ENCODE assay signal across 18 cellular contexts in the genomic region with DNA sequence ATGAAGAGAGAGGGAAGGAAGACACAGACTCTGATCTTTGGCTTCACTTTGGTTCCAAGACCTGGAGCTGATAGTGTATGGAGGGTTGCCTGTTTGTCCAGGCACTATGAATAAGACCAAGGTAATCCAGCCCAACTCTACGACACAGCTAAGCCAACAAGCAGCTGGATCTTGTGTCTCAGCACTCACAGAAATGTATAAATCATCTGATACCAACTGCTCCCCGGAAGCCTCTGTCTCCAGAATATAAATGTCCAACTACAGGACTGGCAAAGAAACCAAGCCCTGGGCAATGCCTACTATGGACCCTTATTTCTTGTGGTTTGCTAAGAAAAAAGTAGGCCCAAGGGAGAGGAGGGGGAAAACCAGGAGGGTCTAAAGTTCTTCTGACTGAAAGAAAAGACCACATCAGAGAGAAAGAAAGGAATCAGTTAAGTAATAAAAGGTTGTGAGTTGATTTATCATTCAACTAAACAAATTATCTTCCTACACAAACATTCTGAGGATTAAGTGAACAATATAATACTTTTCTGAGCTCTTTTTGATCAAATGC.
"Had no signal": no experiment of that assay in that cellular context is flagged by ENCODE, and none has a peak within 500 bp of the region (broad histone marks: within the 10 kb centered on the region; RNA-seq: fewer than 3 reads in every experiment).

No MANE protein-coding gene starts in this region.

- H3K36me3 ChIP-seq: adrenal gland, left ventricle myocardium inferior, sigmoid colon, spleen, thyroid gland had no signal

- ATAC-seq: activated T-helper 17 cell treated with anti-CD3 and anti-CD28 coated beads, Interleukin-2, amount 50 U/mL, for 72 hours; natural killer cell treated with Interleukin-12 subunit alpha and Interleukin-12 subunit beta and Interleukin-15 and Interleukin-18, amount 100 ng/mL, for 72 hours; WTC11 had no signal

- H3K4me3 Mint-ChIP-seq: activated CD4-positive, alpha-beta memory T cell treated with anti-CD3 and anti-CD28 coated beads, Interleukin-2, amount 10 ng/mL, durations not matched to agents 7 days and 5 days; activated T-helper 17 cell treated with anti-CD3 and anti-CD28 coated beads, Interleukin-2, amount 50 U/mL, for 72 hours; natural killer cell treated with Interleukin-12 subunit alpha and Interleukin-12 subunit beta and Interleukin-15 and Interleukin-18, amount 100 ng/mL, for 72 hours; WTC11 had no signal

- DNase-seq: activated CD4-positive, alpha-beta memory T cell treated with anti-CD3 and anti-CD28 coated beads, Interleukin-2, amount 10 ng/mL, durations not matched to agents 7 days and 5 days; activated CD4-positive, alpha-beta T cell treated with anti-CD3 and anti-CD28 coated beads for 48 hours; activated naive CD4-positive, alpha-beta T cell; activated T-cell treated with anti-CD3 and anti-CD28 coated beads, Interleukin-2, amount 50 U/mL, for 1 hour; adrenal gland; cerebellar nuclear complex; cortex of kidney; effector CD4-positive, alpha-beta T cell; head of caudate nucleus; left ventricle myocardium inferior; mammary epithelial cell; sigmoid colon; spleen; stimulated activated naive CD4-positive, alpha-beta T cell treated with Interleukin-2 at 50 U/mL for 16 hours; thyroid gland had no signal

- H3K9me3 Mint-ChIP-seq: activated CD4-positive, alpha-beta memory T cell treated with anti-CD3 and anti-CD28 coated beads, Interleukin-2, amount 10 ng/mL, durations not matched to agents 7 days and 5 days; activated T-helper 17 cell treated with anti-CD3 and anti-CD28 coated beads, Interleukin-2, amount 50 U/mL, for 72 hours; natural killer cell treated with Interleukin-12 subunit alpha and Interleukin-12 subunit beta and Interleukin-15 and Interleukin-18, amount 100 ng/mL, for 72 hours; WTC11 had no signal

- H3K27ac Mint-ChIP-seq: activated CD4-positive, alpha-beta memory T cell treated with anti-CD3 and anti-CD28 coated beads, Interleukin-2, amount 10 ng/mL, durations not matched to agents 7 days and 5 days; activated T-helper 17 cell treated with anti-CD3 and anti-CD28 coated beads, Interleukin-2, amount 50 U/mL, for 72 hours; WTC11 had no signal

- H3K27me3 ChIP-seq: thyroid gland had no signal

- H3K36me3 Mint-ChIP-seq: natural killer cell treated with Interleukin-12 subunit alpha and Interleukin-12 subunit beta and Interleukin-15 and Interleukin-18, amount 100 ng/mL, for 72 hours; WTC11 had no signal

- H3K4me1 Mint-ChIP-seq: activated CD4-positive, alpha-beta memory T cell treated with anti-CD3 and anti-CD28 coated beads, Interleukin-2, amount 10 ng/mL, durations not matched to agents 7 days and 5 days; activated T-helper 17 cell treated with anti-CD3 and anti-CD28 coated beads, Interleukin-2, amount 50 U/mL, for 72 hours had no signal

- H3K4me1 ChIP-seq: adrenal gland, left ventricle myocardium inferior, thyroid gland had no signal

- H3K9me3 ChIP-seq: adrenal gland, left ventricle myocardium inferior, sigmoid colon, spleen, thyroid gland had no signal

- H3K27ac ChIP-seq: adrenal gland, left ventricle myocardium inferior, sigmoid colon, thyroid gland had no signal

- H3K27me3 Mint-ChIP-seq: activated CD4-positive, alpha-beta memory T cell treated with anti-CD3 and anti-CD28 coated beads, Interleukin-2, amount 10 ng/mL, durations not matched to agents 7 days and 5 days; activated T-helper 17 cell treated with anti-CD3 and anti-CD28 coated beads, Interleukin-2, amount 50 U/mL, for 72 hours; natural killer cell treated with Interleukin-12 subunit alpha and Interleukin-12 subunit beta and Interleukin-15 and Interleukin-18, amount 100 ng/mL, for 72 hours had no signal

- H3K4me3 ChIP-seq: adrenal gland, left ventricle myocardium inferior, sigmoid colon, spleen, thyroid gland had no signal
